ENCODE assay signal across 8 cellular contexts in genomic region chr6:133921249-133921859, GRCh38. TPM values are rescaled to one million over a fixed set of nuclear protein-coding genes. Genes with fewer than 3 reads are reported as not detected.
DNase-seq lines count a peak whose midpoint lies in the region; ATAC-seq and TF ChIP-seq lines count a peak whose summit lies in the region.

No MANE protein-coding gene starts in this region.

- H3K4me3 ChIP-seq in WI38 (ENCODE audit: low read depth, low read length) (no peak overlapping the region), mammary epithelial cell (replicated peaks in 1 of 3; ENCODE audit: insufficient read depth in 1 of 3, low read depth in 2 of 3, low read length in 3 of 3) (no peak overlapping the region)

- H3K27ac ChIP-seq in mammary epithelial cell (ENCODE audit: insufficient read depth, low read depth, low read length) = no peak overlapping the region

- dilution Hi-C loops in mammary epithelial cell (cut with HindIII; ENCODE audit: low sequenced_read_pairs) = loop anchor here (5.0 kb wide), 1 partner anchor 181 kb away; no protein-coding TSS in a partner anchor

- H3K36me3 ChIP-seq in mammary epithelial cell (ENCODE audit: insufficient read depth, low read length) = no peaks in the 10 kb centered on the region

- 18% methylated on average over 6 of the region's 6 CpGs for WGBS in mammary epithelial cell (ENCODE audit: low coverage, missing lambda C conversion rate)

- H3K9me3 ChIP-seq in mammary epithelial cell (replicated peaks; ENCODE audit: insufficient read depth, low read length) = no peaks in the 10 kb centered on the region

- peak; percentile 49 for ATAC-seq in HG03108 (IDR thresholded peaks at IDR 0.05; ENCODE audit: unreplicated experiment)

- no peak overlapping the region for H3K4me2 ChIP-seq in mammary epithelial cell (ENCODE audit: insufficient read depth, low read depth, low read length)

- BruUV-seq in mammary epithelial cell (replicated peaks; lab: Mats Ljungman, UMichigan) = no TSS peak

- H3K79me2 ChIP-seq in mammary epithelial cell (ENCODE audit: insufficient read depth, low read length) = no peaks in the 10 kb centered on the region

- CTCF ChIA-PET in mammary epithelial cell (lab: Charles Lee; ENCODE audit: low non-redundant PET) = interaction anchor here (0.7 kb wide), 3 partner anchors 52 to 884 kb away, joined by 3 to 5 read pairs (median 4); no protein-coding TSS in a partner anchor

- H3K9ac ChIP-seq in mammary epithelial cell (ENCODE audit: insufficient read depth, low read length) = no peak overlapping the region

- peak; percentile 75 to 78 for DNase-seq in NCI-H2081 (lab: John Stamatoyannopoulos, UW)
- no peak for DNase-seq in NCI-H2081 treated with DMSO at 0.1 percent for 48 hours (lab: John Stamatoyannopoulos, UW)
- peak; percentile 89 for DNase-seq in NCI-H2196 (lab: John Stamatoyannopoulos, UW; ENCODE audit: unreplicated experiment)
- peak; percentile 56 for DNase-seq in mammary epithelial cell
- DNase-seq in kidney tubule cell (ENCODE audit: low spot score) = peak; percentile 73
- peak; percentile 63 for DNase-seq in stimulated activated CD4-positive, alpha-beta T cell treated with anti-CD3 and anti-CD28 coated beads, Interleukin-4, amount 100 ng/mL, for 1 hour

- no peaks in the 10 kb centered on the region for H3K4me1 ChIP-seq in mammary epithelial cell (ENCODE audit: insufficient read depth, low read length)

- H2AFZ ChIP-seq in mammary epithelial cell (ENCODE audit: low read depth, low read length) = no peak overlapping the region

- H3K27me3 ChIP-seq in mammary epithelial cell (ENCODE audit: insufficient read depth, low read length) = no peaks in the 10 kb centered on the region

- no peaks in the 10 kb centered on the region for H4K20me1 ChIP-seq in mammary epithelial cell (ENCODE audit: insufficient read depth, low read length)

- in situ Hi-C loops in mammary epithelial cell (cut with MboI; ENCODE audit: low sequenced_read_pairs in 2 of 2) = loop anchor here (5.0 kb wide), 3 partner anchors 51 to 354 kb away; no protein-coding TSS in a partner anchor

- intact Hi-C loops in mammary epithelial cell (cut with micrococcal nuclease) = loop anchor here (1.0 to 5.0 kb wide), 2 partner anchors 352 to 1089 kb away; no protein-coding TSS in a partner anchor

- peak; percentile 84 for TF ChIP-seq CTCF in WI38 (IDR thresholded peaks at IDR 0.05; ENCODE audit: low read depth, low read length)
- peak; percentile 88 to 91 for TF ChIP-seq CTCF in mammary epithelial cell (conservative IDR thresholded peaks at IDR 0.05 in 1 of 2, IDR thresholded peaks at IDR 0.05 in 1 of 2; ENCODE audit: extremely low read depth in 1 of 2, insufficient read depth in 1 of 2, low read depth in 1 of 2, low read length in 2 of 2)

RNA-seq across cellular contexts. Expression of gene TBPL1, which starts 31.7 kb away (rescaled TPM):
- total RNA-seq in mammary epithelial cell = 10 to 100 TPM; 19.2 to 25.6 TPM
- polyA plus RNA-seq in mammary epithelial cell = 23.7 TPM
- polyA minus RNA-seq in mammary epithelial cell = 1.2 TPM

RNA-seq across cellular contexts. Expression of gene TCF21, which starts 32.4 kb away (rescaled TPM):
- total RNA-seq in mammary epithelial cell = not detected
- not detected for polyA plus RNA-seq in mammary epithelial cell
- not detected for polyA minus RNA-seq in mammary epithelial cell
